8 cellular contexts compared by ENCODE assay signal in genomic region chr1:63322944-63323865, GRCh38. TPM values are rescaled to one million over a fixed set of nuclear protein-coding genes. Genes with fewer than 3 reads are reported as not detected.
DNase-seq lines count a peak whose midpoint lies in the region; ATAC-seq, FAIRE-seq and TF ChIP-seq lines count a peak whose summit lies in the region.

No MANE protein-coding gene starts in this region.

- TF ChIP-seq POLR2A in breast epithelium (IDR thresholded peaks at IDR 0.05) (no peak), transverse colon (IDR thresholded peaks at IDR 0.05) (no peak)

- CTCF ChIA-PET in MCF 10A (lab: Yijun Ruan, JAX), result no interaction called here

- H3K27ac Mint-ChIP-seq in MCF 10A (ENCODE audit: low read depth, unreplicated experiment) (no peak overlapping the region), astrocyte (ENCODE audit: unreplicated experiment) (peak overlapping the region; percentile 18), memory B cell (peak overlapping the region; percentile 47)

- H3K4me1 Mint-ChIP-seq in MCF 10A (ENCODE audit: insufficient read depth, unreplicated experiment) (no peaks in the 10 kb centered on the region), astrocyte (ENCODE audit: low read depth, unreplicated experiment) (peaks cover 2% of the 10 kb centered on the region), memory B cell (peaks cover 14% of the 10 kb centered on the region)

- intact Hi-C loops in breast epithelium (cut with DNase I; ENCODE audit: low total_unique reads), result no loop called here
- intact Hi-C loops in MCF 10A (cut with micrococcal nuclease), result no loop called here
- intact Hi-C loops in transverse colon (cut with DNase I; ENCODE audit: low total_unique reads), result no loop called here

- H3K36me3 Mint-ChIP-seq in MCF 10A (ENCODE audit: insufficient read depth, unreplicated experiment) (no peaks in the 10 kb centered on the region), astrocyte (ENCODE audit: low read depth, unreplicated experiment) (peaks cover 5% of the 10 kb centered on the region), memory B cell (peaks cover 9% of the 10 kb centered on the region)

- H3K9me3 Mint-ChIP-seq in MCF 10A (ENCODE audit: unreplicated experiment) (peaks cover 9% of the 10 kb centered on the region), astrocyte (ENCODE audit: unreplicated experiment) (peaks cover 38% of the 10 kb centered on the region), memory B cell (peaks cover 14% of the 10 kb centered on the region)

- no peaks in the 10 kb centered on the region for H3K9me3 ChIP-seq in breast epithelium
- H3K9me3 ChIP-seq in astrocyte (ENCODE audit: insufficient read depth, low read depth, low read length), result peaks cover 9% of the 10 kb centered on the region
- no peaks in the 10 kb centered on the region for H3K9me3 ChIP-seq in transverse colon

- H3K27ac ChIP-seq in breast epithelium (no peak overlapping the region), astrocyte (ENCODE audit: low read depth, low read length) (no peak overlapping the region), transverse colon (peak overlapping the region in 2 of 4 donors; percentile 36)

- in situ Hi-C loops in transverse colon (cut with MboI; ENCODE audit: low pct_ligation_motif_present in 1 of 4, low pct_unique_long_range_greater_than_20kb in 1 of 4, low sequenced_read_pairs in 3 of 4), result no loop called here

- peak overlapping the region; percentile 66 for H2AFZ ChIP-seq in astrocyte (ENCODE audit: low read depth, low read length)

- H3K4me3 Mint-ChIP-seq in MCF 10A (ENCODE audit: unreplicated experiment) (no peak overlapping the region), astrocyte (ENCODE audit: unreplicated experiment) (no peak overlapping the region), memory B cell (peak overlapping the region; percentile 70)

- TF ChIP-seq EP300 in transverse colon (IDR thresholded peaks at IDR 0.05; ENCODE audit: low read depth), result no peak

- H3K9ac ChIP-seq in astrocyte (ENCODE audit: low read length), result no peak overlapping the region

- H3K4me1 ChIP-seq in breast epithelium (no peaks in the 10 kb centered on the region), astrocyte (ENCODE audit: insufficient read depth, low read length) (peaks cover 3% of the 10 kb centered on the region), transverse colon (peaks cover 0 to 49% (median 37%) of the 10 kb centered on the region in 4 donors)

- no peaks in the 10 kb centered on the region for H3K27me3 Mint-ChIP-seq in MCF 10A (ENCODE audit: insufficient read depth, unreplicated experiment)
- H3K27me3 Mint-ChIP-seq in astrocyte (ENCODE audit: low read depth, unreplicated experiment), result peaks cover 72% of the 10 kb centered on the region
- H3K27me3 Mint-ChIP-seq in memory B cell, result peaks cover 34% of the 10 kb centered on the region

- no TSS peak for BruUV-seq in MCF 10A (replicated peaks; lab: Mats Ljungman, UMichigan)

- no peaks in the 10 kb centered on the region for H3K79me2 ChIP-seq in astrocyte (ENCODE audit: insufficient read depth, low read length)

- H3K36me3 ChIP-seq in breast epithelium (no peaks in the 10 kb centered on the region), astrocyte (ENCODE audit: insufficient read depth, low read length) (no peaks in the 10 kb centered on the region), transverse colon (no peaks in the 10 kb centered on the region)

- ATAC-seq in memory B cell (ENCODE audit: low read depth), result peak; percentile 22
- no peak for ATAC-seq in GM19463 (IDR thresholded peaks at IDR 0.05; ENCODE audit: unreplicated experiment)
- ATAC-seq in HG03354 (IDR thresholded peaks at IDR 0.05; ENCODE audit: poor library complexity, severe bottlenecking, unreplicated experiment), result no peak

- peaks cover 20% of the 10 kb centered on the region for H4K20me1 ChIP-seq in astrocyte (ENCODE audit: insufficient read depth, low read length)

- H3K4me3 ChIP-seq in breast epithelium (peak overlapping the region; percentile 40 to 80 (median 55)), astrocyte (ENCODE audit: insufficient read depth, low read depth, low read length) (no peak overlapping the region), transverse colon (peak overlapping the region in 3 of 4 donors; percentile 31 to 64 (median 50))

- H3K4me2 ChIP-seq in astrocyte (ENCODE audit: low read length), result peak overlapping the region; percentile 77

- 8% methylated on average over 42 of the region's 104 CpGs; no CpG with 5 or more reads in 1 of the 2 donors for whole genome bisulfite sequencing in transverse colon (ENCODE audit: low coverage in 1 of 2), 2 donors

- no peak for FAIRE-seq in astrocyte (lab: Jason Lieb, UNC)

- H3K27me3 ChIP-seq in breast epithelium, result peaks cover 14 to 99% of the 10 kb centered on the region in 2 donors
- peaks cover 89% of the 10 kb centered on the region for H3K27me3 ChIP-seq in astrocyte (ENCODE audit: insufficient read depth, low read length)
- H3K27me3 ChIP-seq in transverse colon, result peaks cover 100% of the 10 kb centered on the region

- POLR2A ChIA-PET in MCF 10A (lab: Yijun Ruan, JAX), result interaction anchor here (0.5 kb wide), 1 partner anchor 21 kb away, joined by 3 read pairs; no protein-coding TSS in a partner anchor

- TF ChIP-seq CTCF in breast epithelium (IDR thresholded peaks at IDR 0.05) (no peak), MCF 10A (IDR thresholded peaks at IDR 0.05; ENCODE audit: unreplicated experiment) (no peak), astrocyte (IDR thresholded peaks at IDR 0.05; ENCODE audit: insufficient read depth, low read depth, low read length) (no peak), transverse colon (IDR thresholded peaks at IDR 0.05) (no peak)

- DNase-seq in breast epithelium (ENCODE audit: low spot score in 2 of 2) (no peak), MCF 10A (ENCODE audit: unreplicated experiment) (no peak), NCI-H748 (lab: John Stamatoyannopoulos, UW; ENCODE audit: unreplicated experiment) (peak; percentile 84), astrocyte (ENCODE audit: low read depth) (no peak), memory B cell (ENCODE audit: low spot score in 2 of 2) (peak; percentile 45 to 65), transverse colon (peak; percentile 31)

RNA-seq across cellular contexts. Expression of gene FOXD3, which starts 0.8 kb away (rescaled TPM):
- total RNA-seq in breast epithelium (not detected), MCF 10A (2022) (not detected in 2 replicates), astrocyte (not detected in 2 replicates), transverse colon (under 1 TPM in 2 of 4 donors, not detected in 2; 0.32 to 0.68 TPM)

RNA-seq across cellular contexts. Expression of gene ALG6, which starts 44.2 kb away (rescaled TPM):
- total RNA-seq in breast epithelium, result 10 to 100 TPM in 2 of 3 donors, 1 to 10 TPM in 1; 8.8 to 17.7 (median 14.1) TPM
- total RNA-seq in MCF 10A (2022), result 5.4 and 6.0 TPM in 2 replicates
- total RNA-seq in astrocyte, result 7.8 and 7.9 TPM in 2 replicates
- 10 to 100 TPM in 2 of 4 donors, 1 to 10 TPM in 1, under 1 TPM in 1; 0.60 to 20.0 (median 9.3) TPM for total RNA-seq in transverse colon

Comparison
In these comparisons a context has a peak if more than half of its experiments do, and no peak if none do; other contexts are left out.
1. DNase-seq: peak in NCI-H748 (single experiment), memory B cell (2 of 2) and transverse colon (single experiment); none in breast epithelium (0 of 2), MCF 10A (single experiment) and astrocyte (single experiment).